27 cellular contexts compared by ENCODE assay signal in the genomic region with DNA sequence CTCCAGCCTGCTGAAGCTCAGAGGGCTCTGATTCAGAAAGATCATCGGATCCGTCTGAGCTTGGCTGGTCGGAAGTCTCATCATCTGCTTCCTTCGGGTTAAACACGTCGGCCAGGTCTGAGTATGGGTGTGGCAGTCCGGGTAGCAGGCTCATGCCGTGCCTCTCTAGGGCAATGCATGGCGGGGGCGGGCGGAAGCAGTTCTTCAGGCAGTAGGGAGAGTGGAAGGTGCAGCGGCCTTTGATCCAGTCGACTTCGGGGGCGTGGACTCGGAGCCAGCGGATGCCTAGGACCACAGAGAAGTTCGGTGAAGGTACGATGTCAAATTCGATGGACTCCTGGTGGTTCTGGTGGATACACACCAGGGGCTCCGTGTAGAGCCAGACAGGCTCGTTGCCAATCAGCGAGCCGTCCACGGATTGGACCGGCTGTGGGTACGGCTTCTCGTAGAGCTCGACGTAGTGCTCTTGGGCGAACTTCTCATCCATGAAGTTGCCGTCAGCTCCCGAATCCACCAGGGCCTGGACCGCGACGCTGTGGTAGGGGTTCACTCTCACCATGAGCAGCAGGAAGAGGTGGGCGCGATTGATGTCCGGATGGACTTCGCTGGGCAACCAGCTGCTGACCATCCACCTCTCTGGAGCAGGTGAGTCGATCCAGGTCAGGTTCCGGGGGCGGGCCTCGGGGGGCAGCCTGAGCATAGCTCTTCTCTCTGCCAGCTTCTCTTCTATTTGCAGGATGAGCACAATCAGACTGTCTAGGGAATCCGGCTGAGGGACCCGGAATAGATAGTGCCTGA. TPM values are rescaled to one million over a fixed set of nuclear protein-coding genes. Genes with fewer than 3 reads are reported as not detected.
A peak's percentile ranks its signal among the peaks of the same experiment; 100 is the strongest.
DNase-seq lines count a peak whose midpoint lies in the region; FAIRE-seq and TF ChIP-seq lines count a peak whose summit lies in the region.
"Had no signal": no experiment of that assay in that cellular context is flagged by ENCODE, and none has a peak within 500 bp of the region (broad histone marks: within the 10 kb centered on the region; RNA-seq: fewer than 3 reads in every experiment).

No MANE protein-coding gene starts in this region.

- H3K27me3 ChIP-seq in spleen (replicated peaks in 1 of 7) (peaks cover 0 to 12% (median 0%) of the 10 kb centered on the region in 7 donors), Caco-2 (replicated peaks; ENCODE audit: control insufficient read depth, insufficient read depth, low read length) (no peaks in the 10 kb centered on the region)
- H3K27me3 ChIP-seq: BE2C had no signal

- WGBS in spleen, 5 donors: 94 to 97% (median 96%) methylated on average over 45 to 46 of the region's 46 CpGs

- FAIRE-seq in kidney (lab: Jason Lieb, UNC): no peak
- FAIRE-seq: GM12892, GM19239, H54 had no signal

- H3K36me3 ChIP-seq in kidney (ENCODE audit: control insufficient read depth in 1 of 2, insufficient read depth in 2 of 2, low read length in 2 of 2) (no peaks in the 10 kb centered on the region), spleen (peaks cover 0 to 17% (median 0%) of the 10 kb centered on the region in 6 donors), Caco-2 (ENCODE audit: control insufficient read depth, insufficient read depth, low read length) (no peaks in the 10 kb centered on the region)

- DNase-seq in activated effector memory CD4-positive, alpha-beta T cell treated with anti-CD3 and anti-CD28 coated beads, Interleukin-2, amount 50 U/mL, for 16 hours: peak; percentile 44
- DNase-seq in activated effector memory CD4-positive, alpha-beta T cell treated with Interleukin-2 at 50 U/mL for 16 hours: no peak
- DNase-seq in HFFc6 (no peak), kidney (peak; percentile 55), spleen (peak; percentile 67), NCI-H2171 treated with DMSO at 0.1 percent for 48 hours (lab: John Stamatoyannopoulos, UW) (no peak), NCI-H446 treated with DMSO at 0.1 percent for 48 hours (lab: John Stamatoyannopoulos, UW) (no peak), Caco-2 (no peak)
- DNase-seq: 8988T, ACHN, BE2C, DMS153, DND-41, Karpas-422, NCI-H1105, NCI-H146, NCI-H1930, NCI-H2107, NCI-H446, NCI-H526 treated with DMSO at 0.1 percent for 48 hours, SK-N-SH had no signal

- H3K4me3 ChIP-seq in kidney (ENCODE audit: low read length in 2 of 2) (no peak overlapping the region), spleen (no peak overlapping the region), Caco-2 (ENCODE audit: low read depth, low read length) (no peak overlapping the region)

- H3K27me3 Mint-ChIP-seq in HFFc6 (ENCODE audit: insufficient read depth) (peaks cover 27% of the 10 kb centered on the region), Caco-2 (ENCODE audit: insufficient read depth, unreplicated experiment) (peaks cover 13% of the 10 kb centered on the region)

- H3K9ac ChIP-seq in kidney (ENCODE audit: low read length in 2 of 2): no peak overlapping the region
- H3K9ac ChIP-seq: SK-N-SH had no signal

- H3K9me3 Mint-ChIP-seq in HFFc6 (peaks cover 30% of the 10 kb centered on the region), Caco-2 (ENCODE audit: unreplicated experiment) (peaks cover 14% of the 10 kb centered on the region)

- intact Hi-C loops in kidney (cut with DNase I) (no loop called here), spleen (cut with DNase I; ENCODE audit: low total_unique reads) (no loop called here), Caco-2 (cut with micrococcal nuclease; ENCODE audit: unreplicated experiment) (no loop called here)

- TF ChIP-seq CTCF in HFFc6 (IDR thresholded peaks at IDR 0.05) (no peak), kidney (IDR thresholded peaks at IDR 0.05; ENCODE audit: borderline replicate concordance, extremely low read depth, insufficient read depth) (no peak), spleen (IDR thresholded peaks at IDR 0.05 in 8 of 11, conservative IDR thresholded peaks at IDR 0.05 in 3 of 11) (no peak), Caco-2 (IDR thresholded peaks at IDR 0.05; ENCODE audit: insufficient read depth in 1 of 2, low read depth in 1 of 2, low read length in 1 of 2, severe bottlenecking in 1 of 2, unreplicated experiment in 1 of 2) (no peak)

- H3K4me3 Mint-ChIP-seq in HFFc6 (peak overlapping the region; percentile 11; the same call in 1 of the 2 replicates), Caco-2 (ENCODE audit: unreplicated experiment) (no peak overlapping the region)

- H3K27ac Mint-ChIP-seq in HFFc6: peak overlapping the region; percentile 54; the same call in 1 of the 2 replicates
- H3K27ac Mint-ChIP-seq in Caco-2 (ENCODE audit: unreplicated experiment): no peak overlapping the region

- H3K27ac ChIP-seq in kidney (ENCODE audit: low read depth in 2 of 2, low read length in 2 of 2): no peak overlapping the region
- no peak overlapping the region for H3K27ac ChIP-seq in spleen
- H3K27ac ChIP-seq: RWPE1 had no signal

- no TSS peak for BruUV-seq in Caco-2 (replicated peaks; lab: Mats Ljungman, UMichigan)

- no peaks in the 10 kb centered on the region for H3K4me1 ChIP-seq in kidney (ENCODE audit: control insufficient read depth in 1 of 2, insufficient read depth in 1 of 2, low read depth in 1 of 2, low read length in 2 of 2)
- no peaks in the 10 kb centered on the region for H3K4me1 ChIP-seq in spleen
- H3K4me1 ChIP-seq in Caco-2: no peaks in the 10 kb centered on the region

- H3K36me3 Mint-ChIP-seq in HFFc6 (ENCODE audit: low read depth): peaks cover 40% of the 10 kb centered on the region
- H3K36me3 Mint-ChIP-seq in Caco-2 (ENCODE audit: insufficient read depth, unreplicated experiment): no peaks in the 10 kb centered on the region

- POLR2A ChIA-PET in Caco-2 (lab: Charles Lee): no interaction called here

- no peak for TF ChIP-seq POLR2A in spleen (IDR thresholded peaks at IDR 0.05)

- H3K4me1 Mint-ChIP-seq in HFFc6 (ENCODE audit: low read depth): peaks cover 19% of the 10 kb centered on the region
- no peaks in the 10 kb centered on the region for H3K4me1 Mint-ChIP-seq in Caco-2 (ENCODE audit: low read depth, unreplicated experiment)

- H3K9me3 ChIP-seq in kidney (ENCODE audit: control insufficient read depth in 1 of 2, low read length in 2 of 2): peaks cover 0 to 3% of the 10 kb centered on the region in 2 donors
- H3K9me3 ChIP-seq in spleen: peaks cover 0 to 23% (median 0%) of the 10 kb centered on the region in 8 donors
- H3K9me3 ChIP-seq in Caco-2: no peaks in the 10 kb centered on the region
- H3K9me3 ChIP-seq: BE2C, SK-N-SH had no signal

- CTCF ChIA-PET in Caco-2 (lab: Charles Lee): interaction anchor here (0.6 kb wide), 1 partner anchor 735 kb away, joined by 4 read pairs; no protein-coding TSS in a partner anchor

RNA-seq across cellular contexts. Expression of gene RTL1, which starts 20.3 kb away (rescaled TPM):
- not detected for total RNA-seq in HFFc6 (2021; fragmentation: NEBNext Ultra II Directional; extraction: Animal tissue kit (Norgen Biotek cat#: 25700))
- not detected for total RNA-seq in kidney
- not detected for polyA plus RNA-seq in kidney (ENCODE audit: insufficient read depth, low read depth, low replicate concordance)
- total RNA-seq in spleen: not detected
- under 1 TPM in 1 of 3 donors, not detected in 2; under 0.01 TPM for polyA plus RNA-seq in spleen
- total RNA-seq in Caco-2 (2022): not detected in 2 replicates
- total RNA-seq: HT-29, OCI-LY7 had no signal

RNA-seq across cellular contexts. Expression of gene MEG3, which starts 57.3 kb away (rescaled TPM):
- 100 to 1,000 TPM; 151 to 262 (median 250) TPM for total RNA-seq in HFFc6 (2021; fragmentation: NEBNext Ultra II Directional; extraction: Animal tissue kit (Norgen Biotek cat#: 25700))
- total RNA-seq in kidney (24.0 TPM), spleen (100 to 1,000 TPM in 5 of 7 donors, 10 to 100 TPM in 2; 86.5 to 282 (median 174) TPM), Caco-2 (2022) (0.37 TPM in 1 of 2 replicates, not detected in the other)
- polyA plus RNA-seq in kidney (ENCODE audit: insufficient read depth, low read depth, low replicate concordance) (29.6 TPM), spleen (100 to 1,000 TPM in 2 of 3 donors, 10 to 100 TPM in 1; 86.6 to 763 (median 435) TPM)
- total RNA-seq: HT-29, OCI-LY7 had no signal
- polyA plus RNA-seq: SK-N-SH had no signal

Comparison
In these comparisons a context has a peak if more than half of its experiments do, and no peak if none do; other contexts are left out.
1. DNase-seq: peak in activated effector memory CD4-positive, alpha-beta T cell treated with anti-CD3 and anti-CD28 coated beads, Interleukin-2, amount 50 U/mL, for 16 hours (single experiment), kidney (single experiment) and spleen (single experiment); none in activated effector memory CD4-positive, alpha-beta T cell treated with Interleukin-2 at 50 U/mL for 16 hours (single experiment), HFFc6 (single experiment), NCI-H2171 treated with DMSO at 0.1 percent for 48 hours (single experiment), NCI-H446 treated with DMSO at 0.1 percent for 48 hours (single experiment) and Caco-2 (0 of 2).
2. RNA of gene MEG3, which starts 57.3 kb away (total RNA-seq): 151 to 262 TPM in HFFc6, 86.5 to 282 TPM in spleen and 24.0 TPM in kidney (single experiment); 0.37 TPM in Caco-2; every median in the first group is over 10 times any median in the second.